In the genomic region with DNA sequence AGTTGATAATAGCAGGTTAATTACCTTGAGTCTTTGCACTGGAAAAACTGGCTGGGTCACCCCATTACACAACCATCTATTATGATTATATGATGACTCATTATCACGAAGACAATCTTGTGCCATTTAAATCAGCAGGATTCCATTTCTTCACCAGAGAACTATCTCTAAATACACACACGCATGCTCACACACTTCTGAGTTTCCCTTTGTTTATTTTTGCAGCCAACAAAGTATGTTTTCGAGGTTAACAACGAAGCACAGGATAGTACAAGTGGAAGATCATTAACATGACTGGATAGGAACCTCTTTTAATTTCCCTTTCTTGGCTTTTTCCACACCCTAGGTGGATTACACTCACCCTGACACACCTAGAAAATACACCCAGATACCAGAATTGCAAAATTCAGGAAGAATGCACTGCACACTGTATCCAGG, we compare ENCODE assay signal across 11 cellular contexts. TPM values are rescaled to one million over a fixed set of nuclear protein-coding genes. Genes with fewer than 3 reads are reported as not detected.
DNase-seq lines count a peak whose midpoint lies in the region; ATAC-seq and TF ChIP-seq lines count a peak whose summit lies in the region.
"Had no signal": no experiment of that assay in that cellular context is flagged by ENCODE, and none has a peak within 500 bp of the region (broad histone marks: within the 10 kb centered on the region; RNA-seq: fewer than 3 reads in every experiment).

No MANE protein-coding gene starts in this region.

- H3K9me3 ChIP-seq in liver (ENCODE audit: control insufficient read depth in 4 of 4, low read length in 3 of 4): no peaks in the 10 kb centered on the region

- no peak for ATAC-seq in HG02571 (IDR thresholded peaks at IDR 0.05; ENCODE audit: unreplicated experiment)

- WGBS in liver: 31% methylated on average over 4 of the region's 4 CpGs

- DNase-seq in AG08396 (ENCODE audit: low spot score) (peak; percentile 69), LHCN-M2 (ENCODE audit: low read depth) (peak; percentile 66), astrocyte of the spinal cord (ENCODE audit: low read depth, low spot score) (peak; percentile 91), NCI-H2029 (lab: John Stamatoyannopoulos, UW) (no peak), activated gamma-delta T cell treated with Interleukin-2 at 50 U/mL for 16 hours (no peak)
- DNase-seq in stimulated activated CD4-positive, alpha-beta T cell treated with anti-CD3 and anti-CD28 coated beads, Interleukin-4, amount 100 ng/mL, for 4 hours: no peak
- DNase-seq: activated effector memory CD4-positive, alpha-beta T cell treated with anti-CD3 and anti-CD28 coated beads, Interleukin-2, amount 50 U/mL, for 16 hours; immature natural killer cell; Right ventricle myocardium superior had no signal

- H3K4me3 ChIP-seq in astrocyte of the spinal cord (ENCODE audit: low read depth, low read length): no peak overlapping the region
- H3K4me3 ChIP-seq in liver (ENCODE audit: low read depth in 1 of 3, low read length in 3 of 3): no peak overlapping the region

- TF ChIP-seq RAD21 in liver (IDR thresholded peaks at IDR 0.05): no peak

- H3K9ac ChIP-seq in liver (ENCODE audit: low read depth in 1 of 2, low read length in 2 of 2): no peak overlapping the region

- TF ChIP-seq CTCF in astrocyte of the spinal cord (IDR thresholded peaks at IDR 0.05; ENCODE audit: low read depth, low read length) (no peak), liver (IDR thresholded peaks at IDR 0.05; ENCODE audit: low read depth, low read length, missing input control) (no peak)

- H3K27ac ChIP-seq in liver (ENCODE audit: low read depth in 1 of 2, low read length in 2 of 2): peak overlapping the region in 1 of 2 donors; percentile 48

- peaks cover 2 to 24% (median 8%) of the 10 kb centered on the region in 4 donors for H3K4me1 ChIP-seq in liver (ENCODE audit: control insufficient read depth in 4 of 4, insufficient read depth in 4 of 4, low read length in 3 of 4)

- H3K27me3 ChIP-seq in liver (ENCODE audit: control insufficient read depth in 4 of 4, insufficient read depth in 4 of 4, low read length in 3 of 4): no peaks in the 10 kb centered on the region

- H3K36me3 ChIP-seq in liver (ENCODE audit: control insufficient read depth in 4 of 4, insufficient read depth in 3 of 4, low read depth in 1 of 4, low read length in 3 of 4): peaks cover 0 to 13% (median 3%) of the 10 kb centered on the region in 4 donors

- in situ Hi-C loops in astrocyte of the spinal cord (cut with HindIII; ENCODE audit: low sequenced_read_pairs): no loop called here

TF ChIP-seq in liver, 16 proteins besides CTCF, POLR2A, EP300 and RAD21:
- TF ChIP-seq RXRA (IDR thresholded peaks at IDR 0.05) (peak in 1 of 2 donors; percentile 52), YY1 (IDR thresholded peaks at IDR 0.05) (peak; percentile 41), TAF1 (conservative IDR thresholded peaks at IDR 0.05) (no peak), EGR1 (IDR thresholded peaks at IDR 0.05; ENCODE audit: low read depth in 2 of 2) (no peak), SP1 (IDR thresholded peaks at IDR 0.05) (peak; percentile 30), GABPA (IDR thresholded peaks at IDR 0.05 in 1 of 2, conservative IDR thresholded peaks at IDR 0.05 in 1 of 2) (no peak), JUND (IDR thresholded peaks at IDR 0.05) (peak; percentile 57 to 80), FOXA1 (IDR thresholded peaks at IDR 0.05) (no peak), ATF3 (IDR thresholded peaks at IDR 0.05) (no peak), NR2F2 (IDR thresholded peaks at IDR 0.05) (no peak), HNF4A (conservative IDR thresholded peaks at IDR 0.05) (peak in 1 of 2 donors; percentile 36), FOXA2 (IDR thresholded peaks at IDR 0.05) (peak; percentile 39), HNF4G (IDR thresholded peaks at IDR 0.05) (no peak)
- TF ChIP-seq, protein P1, sequence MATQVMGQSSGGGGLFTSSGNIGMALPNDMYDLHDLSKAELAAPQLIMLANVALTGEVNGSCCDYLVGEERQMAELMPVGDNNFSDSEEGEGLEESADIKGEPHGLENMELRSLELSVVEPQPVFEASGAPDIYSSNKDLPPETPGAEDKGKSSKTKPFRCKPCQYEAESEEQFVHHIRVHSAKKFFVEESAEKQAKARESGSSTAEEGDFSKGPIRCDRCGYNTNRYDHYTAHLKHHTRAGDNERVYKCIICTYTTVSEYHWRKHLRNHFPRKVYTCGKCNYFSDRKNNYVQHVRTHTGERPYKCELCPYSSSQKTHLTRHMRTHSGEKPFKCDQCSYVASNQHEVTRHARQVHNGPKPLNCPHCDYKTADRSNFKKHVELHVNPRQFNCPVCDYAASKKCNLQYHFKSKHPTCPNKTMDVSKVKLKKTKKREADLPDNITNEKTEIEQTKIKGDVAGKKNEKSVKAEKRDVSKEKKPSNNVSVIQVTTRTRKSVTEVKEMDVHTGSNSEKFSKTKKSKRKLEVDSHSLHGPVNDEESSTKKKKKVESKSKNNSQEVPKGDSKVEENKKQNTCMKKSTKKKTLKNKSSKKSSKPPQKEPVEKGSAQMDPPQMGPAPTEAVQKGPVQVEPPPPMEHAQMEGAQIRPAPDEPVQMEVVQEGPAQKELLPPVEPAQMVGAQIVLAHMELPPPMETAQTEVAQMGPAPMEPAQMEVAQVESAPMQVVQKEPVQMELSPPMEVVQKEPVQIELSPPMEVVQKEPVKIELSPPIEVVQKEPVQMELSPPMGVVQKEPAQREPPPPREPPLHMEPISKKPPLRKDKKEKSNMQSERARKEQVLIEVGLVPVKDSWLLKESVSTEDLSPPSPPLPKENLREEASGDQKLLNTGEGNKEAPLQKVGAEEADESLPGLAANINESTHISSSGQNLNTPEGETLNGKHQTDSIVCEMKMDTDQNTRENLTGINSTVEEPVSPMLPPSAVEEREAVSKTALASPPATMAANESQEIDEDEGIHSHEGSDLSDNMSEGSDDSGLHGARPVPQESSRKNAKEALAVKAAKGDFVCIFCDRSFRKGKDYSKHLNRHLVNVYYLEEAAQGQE (IDR thresholded peaks at IDR 0.05): no peak
- TF ChIP-seq, protein P2, sequence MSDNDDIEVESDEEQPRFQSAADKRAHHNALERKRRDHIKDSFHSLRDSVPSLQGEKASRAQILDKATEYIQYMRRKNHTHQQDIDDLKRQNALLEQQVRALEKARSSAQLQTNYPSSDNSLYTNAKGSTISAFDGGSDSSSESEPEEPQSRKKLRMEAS (IDR thresholded peaks at IDR 0.05): peak; percentile 28
- TF ChIP-seq, protein P3, sequence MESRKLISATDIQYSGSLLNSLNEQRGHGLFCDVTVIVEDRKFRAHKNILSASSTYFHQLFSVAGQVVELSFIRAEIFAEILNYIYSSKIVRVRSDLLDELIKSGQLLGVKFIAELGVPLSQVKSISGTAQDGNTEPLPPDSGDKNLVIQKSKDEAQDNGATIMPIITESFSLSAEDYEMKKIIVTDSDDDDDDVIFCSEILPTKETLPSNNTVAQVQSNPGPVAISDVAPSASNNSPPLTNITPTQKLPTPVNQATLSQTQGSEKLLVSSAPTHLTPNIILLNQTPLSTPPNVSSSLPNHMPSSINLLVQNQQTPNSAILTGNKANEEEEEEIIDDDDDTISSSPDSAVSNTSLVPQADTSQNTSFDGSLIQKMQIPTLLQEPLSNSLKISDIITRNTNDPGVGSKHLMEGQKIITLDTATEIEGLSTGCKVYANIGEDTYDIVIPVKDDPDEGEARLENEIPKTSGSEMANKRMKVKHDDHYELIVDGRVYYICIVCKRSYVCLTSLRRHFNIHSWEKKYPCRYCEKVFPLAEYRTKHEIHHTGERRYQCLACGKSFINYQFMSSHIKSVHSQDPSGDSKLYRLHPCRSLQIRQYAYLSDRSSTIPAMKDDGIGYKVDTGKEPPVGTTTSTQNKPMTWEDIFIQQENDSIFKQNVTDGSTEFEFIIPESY (IDR thresholded peaks at IDR 0.05): peak; percentile 28

RNA-seq across cellular contexts. Expression of gene PERP, which starts 18.9 kb away (rescaled TPM):
- total RNA-seq in LHCN-M2 (2014; rRNA removed) (0.63 and 0.96 TPM in 2 replicates), liver (10 to 100 TPM; 14.7 to 23.8 TPM)
- polyA plus RNA-seq in LHCN-M2 (2012): 0.66 TPM
- 10 to 100 TPM; 36.8 to 57.8 TPM for polyA plus RNA-seq in liver

Comparison
In these comparisons a context has a peak if more than half of its experiments do, and no peak if none do; other contexts are left out.
1. DNase-seq: peak in AG08396 (single experiment), LHCN-M2 (single experiment) and astrocyte of the spinal cord (single experiment); none in NCI-H2029 (single experiment), activated gamma-delta T cell treated with Interleukin-2 at 50 U/mL for 16 hours (single experiment) and stimulated activated CD4-positive, alpha-beta T cell treated with anti-CD3 and anti-CD28 coated beads, Interleukin-4, amount 100 ng/mL, for 4 hours (0 of 2).